In the genomic region with DNA sequence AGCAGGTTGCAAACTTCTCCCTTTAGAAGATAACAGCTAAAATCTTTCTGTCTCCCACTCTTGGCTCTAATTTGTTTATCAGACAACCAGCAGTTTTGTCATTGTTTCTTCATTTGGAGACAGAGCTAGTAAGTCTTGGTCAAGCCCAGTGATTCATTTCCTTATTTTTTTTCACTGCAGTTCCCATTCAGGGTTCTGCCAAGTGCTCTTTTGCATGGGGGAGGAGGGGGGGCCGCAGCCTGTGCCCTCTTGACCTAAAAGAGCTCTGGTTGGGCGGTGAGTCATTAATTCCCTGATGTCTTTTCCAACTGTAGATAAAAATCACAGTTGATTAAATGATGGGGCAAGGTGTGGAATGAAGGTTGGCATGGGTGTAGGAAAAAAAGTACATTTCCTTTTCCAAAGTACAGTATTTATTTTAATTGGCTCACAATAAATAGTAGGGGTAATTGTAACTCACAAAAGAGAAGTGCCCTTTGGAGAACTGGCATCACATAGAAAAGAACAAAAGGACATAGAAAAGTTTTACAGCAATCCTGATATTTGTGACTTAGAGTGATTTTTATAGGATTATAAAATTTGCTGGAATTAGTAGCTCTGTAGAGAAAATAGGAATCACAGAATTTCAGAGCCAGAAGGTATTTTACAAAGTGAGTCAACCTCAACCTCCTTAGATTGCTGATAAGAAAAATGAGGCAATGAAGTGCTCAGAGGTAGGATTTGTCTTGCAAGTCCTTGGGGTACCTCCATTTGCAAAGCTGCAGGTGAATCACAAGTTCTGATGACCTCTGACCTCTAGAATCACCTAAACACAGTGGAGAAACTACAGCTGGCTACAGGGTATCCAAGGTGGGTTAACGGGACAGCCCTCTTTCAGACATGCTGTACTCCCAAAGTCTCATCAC, we compare ENCODE assay signal across 8 cellular contexts.
DNase-seq lines count a peak whose midpoint lies in the region; ATAC-seq and TF ChIP-seq lines count a peak whose summit lies in the region.

No MANE protein-coding gene starts in this region.

- DNase-seq in Ammon's horn (ENCODE audit: low spot score) (peak; percentile 55), LHCN-M2 (ENCODE audit: low read depth) (peak; percentile 97), WTC11 (ENCODE audit: low spot score) (no peak), hepatic stellate cell (ENCODE audit: low spot score) (peak; percentile 72), stomach (peak; percentile 80), H9 (no peak)
- DNase-seq in activated CD4-positive, alpha-beta T cell treated with anti-CD3 and anti-CD28 coated beads, Interleukin-2, amount 10 ng/mL, durations not matched to agents 7 days and 5 days, result no peak

- peaks cover 8% of the 10 kb centered on the region; the same call in 1 of the 2 replicates for H3K9me3 Mint-ChIP-seq in WTC11
- no peaks in the 10 kb centered on the region for H3K9me3 Mint-ChIP-seq in activated CD4-positive, alpha-beta T cell treated with anti-CD3 and anti-CD28 coated beads, Interleukin-2, amount 10 ng/mL, durations not matched to agents 7 days and 5 days
- H3K9me3 Mint-ChIP-seq in H9, result no peaks in the 10 kb centered on the region

- H3K4me2 ChIP-seq in H9 (ENCODE audit: insufficient read depth, insufficient read length, low read length), result no peak overlapping the region

- no peak for TF ChIP-seq POLR2A in stomach (IDR thresholded peaks at IDR 0.05)

- TF ChIP-seq CTCF in WTC11 (IDR thresholded peaks at IDR 0.05) (no peak), stomach (IDR thresholded peaks at IDR 0.05) (no peak), H9 (conservative IDR thresholded peaks at IDR 0.05) (no peak)

- POLR2A ChIA-PET in WTC11 (lab: Charles Lee), result no interaction called here
- POLR2A ChIA-PET in activated CD4-positive, alpha-beta T cell treated with anti-CD3 and anti-CD28 coated beads, Interleukin-2, amount 10 ng/mL, durations not matched to agents 7 days and 5 days (lab: Charles Lee), result no interaction called here

- no peak overlapping the region for H4K8ac ChIP-seq in H9 (replicated peaks; ENCODE audit: insufficient read length, low read depth, low read length)

- H2BK15ac ChIP-seq in H9 (ENCODE audit: low read depth, low read length), result no peak overlapping the region

- H3K79me2 ChIP-seq in H9 (ENCODE audit: insufficient read depth, low read length), result no peaks in the 10 kb centered on the region

- H4K20me1 ChIP-seq in H9 (ENCODE audit: control insufficient read depth, insufficient read depth, insufficient read length), result no peaks in the 10 kb centered on the region

- H4K5ac ChIP-seq in H9 (ENCODE audit: insufficient read length, low read depth, low read length), result no peak overlapping the region

- 0 out of 2 replicates have a peak, but pooled peaks cover 3% of the 10 kb centered on the region for H3K36me3 Mint-ChIP-seq in WTC11
- H3K36me3 Mint-ChIP-seq in activated CD4-positive, alpha-beta T cell treated with anti-CD3 and anti-CD28 coated beads, Interleukin-2, amount 10 ng/mL, durations not matched to agents 7 days and 5 days (ENCODE audit: low read depth), result no peaks in the 10 kb centered on the region
- H3K36me3 Mint-ChIP-seq in H9 (ENCODE audit: insufficient read depth in 1 of 3, low read depth in 3 of 3), result no peaks in the 10 kb centered on the region

- no peak overlapping the region for H3K18ac ChIP-seq in H9 (ENCODE audit: insufficient read length, low read depth, low read length)

- H3T11ph ChIP-seq in H9 (ENCODE audit: low read length), result no peak overlapping the region

- no peak overlapping the region for H3K56ac ChIP-seq in H9 (ENCODE audit: insufficient read length, low read depth, low read length)

- peaks cover 30% of the 10 kb centered on the region for H3K4me1 Mint-ChIP-seq in WTC11
- H3K4me1 Mint-ChIP-seq in activated CD4-positive, alpha-beta T cell treated with anti-CD3 and anti-CD28 coated beads, Interleukin-2, amount 10 ng/mL, durations not matched to agents 7 days and 5 days, result peaks cover 7% of the 10 kb centered on the region
- H3K4me1 Mint-ChIP-seq in H9, result peaks cover 29 to 31% of the 10 kb centered on the region in 2 experiments

- no peak overlapping the region for H2BK12ac ChIP-seq in H9 (ENCODE audit: insufficient read length, low read depth, low read length)

- H3K27me3 ChIP-seq in stomach, result no peaks in the 10 kb centered on the region
- no peaks in the 10 kb centered on the region for H3K27me3 ChIP-seq in H9 (ENCODE audit: insufficient read depth, low read length)

- no peak overlapping the region for H4K91ac ChIP-seq in H9 (ENCODE audit: insufficient read length, low read depth, low read length)

- H2AK5ac ChIP-seq in H9 (ENCODE audit: insufficient read length, low read length), result no peak overlapping the region

- intact Hi-C loops in stomach (cut with DNase I; ENCODE audit: low total_unique reads), result no loop called here

- no peak overlapping the region for H3K9ac ChIP-seq in H9 (ENCODE audit: extremely low read depth, insufficient read length, low read length)

- H2BK20ac ChIP-seq in H9 (ENCODE audit: low read depth, low read length, poor library complexity, severe bottlenecking), result no peak overlapping the region

- CTCF ChIA-PET in WTC11 (lab: Charles Lee), result interaction anchor here (3.3 kb wide), 1 partner anchor 11 kb away, joined by 20 read pairs; no protein-coding TSS in a partner anchor
- CTCF ChIA-PET in activated CD4-positive, alpha-beta T cell treated with anti-CD3 and anti-CD28 coated beads, Interleukin-2, amount 10 ng/mL, durations not matched to agents 7 days and 5 days (lab: Charles Lee), result interaction anchor here (0.6 to 0.9 kb wide), 2 partner anchors 12 to 31 kb away, joined by 3 read pairs; no protein-coding TSS in a partner anchor

- H3K27me3 Mint-ChIP-seq in WTC11 (ENCODE audit: low read depth) (no peaks in the 10 kb centered on the region), H9 (ENCODE audit: low read depth) (no peaks in the 10 kb centered on the region)
- peaks cover 3% of the 10 kb centered on the region for H3K27me3 Mint-ChIP-seq in activated CD4-positive, alpha-beta T cell treated with anti-CD3 and anti-CD28 coated beads, Interleukin-2, amount 10 ng/mL, durations not matched to agents 7 days and 5 days

- H2BK120ac ChIP-seq in H9 (ENCODE audit: low read depth, low read length, poor library complexity, severe bottlenecking), result no peak overlapping the region

- H3K14ac ChIP-seq in H9 (ENCODE audit: insufficient read depth, low read length), result no peak overlapping the region

- H3K4me3 Mint-ChIP-seq in WTC11 (no peak overlapping the region), H9 (no peak overlapping the region)
- no peak overlapping the region for H3K4me3 Mint-ChIP-seq in activated CD4-positive, alpha-beta T cell treated with anti-CD3 and anti-CD28 coated beads, Interleukin-2, amount 10 ng/mL, durations not matched to agents 7 days and 5 days

- H2AFZ ChIP-seq in H9 (ENCODE audit: low read length), result no peak overlapping the region

- no peak overlapping the region for H3K4ac ChIP-seq in H9 (ENCODE audit: low read depth, low read length)

- no peak for TF ChIP-seq EP300 in stomach (IDR thresholded peaks at IDR 0.05)

- no peak overlapping the region for H3K27ac Mint-ChIP-seq in WTC11
- H3K27ac Mint-ChIP-seq in activated CD4-positive, alpha-beta T cell treated with anti-CD3 and anti-CD28 coated beads, Interleukin-2, amount 10 ng/mL, durations not matched to agents 7 days and 5 days, result no peak overlapping the region
- H3K27ac Mint-ChIP-seq in H9, result no peak overlapping the region

- H3K36me3 ChIP-seq in stomach, result no peaks in the 10 kb centered on the region

- H3K9me3 ChIP-seq in stomach (no peaks in the 10 kb centered on the region), H9 (ENCODE audit: control insufficient read depth, low read depth, low read length) (no peaks in the 10 kb centered on the region)

- WGBS in stomach, 5 donors, result 19 to 29% (median 25%) methylated on average over 3 of the region's 3 CpGs
- WGBS in H9 (ENCODE audit: extremely low coverage, insufficient read length, low lambda C conversion rate), result no CpG with 5 or more reads among the region's 3 CpGs

- no peaks in the 10 kb centered on the region for H3K79me1 ChIP-seq in H9 (ENCODE audit: insufficient read depth, low read depth, low read length, poor library complexity, severe bottlenecking)

- no peak overlapping the region for H2BK5ac ChIP-seq in H9 (ENCODE audit: insufficient read length, low read length)

- H3K4me1 ChIP-seq in stomach (peaks cover 29 to 58% (median 43%) of the 10 kb centered on the region in 4 donors), H9 (ENCODE audit: insufficient read depth, low read length) (peaks cover 3% of the 10 kb centered on the region; the same call in 1 of the 2 replicates)

- H3K23me2 ChIP-seq in H9 (ENCODE audit: insufficient read length, low read depth, low read length, poor library complexity, severe bottlenecking), result no peaks in the 10 kb centered on the region

- H3K27ac ChIP-seq in stomach (peak overlapping the region; percentile 50 to 73 (median 58)), H9 (ENCODE audit: insufficient read length, low read depth, low read length) (no peak overlapping the region)

- H3K23ac ChIP-seq in H9 (ENCODE audit: insufficient read length, low read depth, low read length), result no peak overlapping the region

- ATAC-seq in WTC11 (peak; percentile 46), HG03039 (IDR thresholded peaks at IDR 0.05; ENCODE audit: unreplicated experiment) (no peak)

- H3K4me3 ChIP-seq in stomach, result no peak overlapping the region

TF ChIP-seq in WTC11, 78 proteins besides CTCF, POLR2A, EP300 and RAD21 (continues in another document):
- TF ChIP-seq, protein P1, sequence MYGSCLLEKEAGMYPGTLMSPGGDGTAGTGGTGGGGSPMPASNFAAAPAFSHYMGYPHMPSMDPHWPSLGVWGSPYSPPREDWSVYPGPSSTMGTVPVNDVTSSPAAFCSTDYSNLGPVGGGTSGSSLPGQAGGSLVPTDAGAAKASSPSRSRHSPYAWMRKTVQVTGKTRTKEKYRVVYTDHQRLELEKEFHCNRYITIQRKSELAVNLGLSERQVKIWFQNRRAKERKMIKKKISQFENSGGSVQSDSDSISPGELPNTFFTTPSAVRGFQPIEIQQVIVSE (CRISPR knock-in tag; IDR thresholded peaks at IDR 0.05; ENCODE audit: borderline replicate concordance), result no peak
- TF ChIP-seq GRHL2 (CRISPR knock-in tag; IDR thresholded peaks at IDR 0.05; ENCODE audit: insufficient replicate concordance, severe bottlenecking), result no peak
- no peak for TF ChIP-seq SP1 (CRISPR knock-in tag; conservative IDR thresholded peaks at IDR 0.05)
- TF ChIP-seq TCF7 (CRISPR knock-in tag; IDR thresholded peaks at IDR 0.05; ENCODE audit: low read depth), result no peak

Comparison
In these comparisons a context has a peak if more than half of its experiments do, and no peak if none do; other contexts are left out.
1. DNase-seq: peak in Ammon's horn (single experiment), LHCN-M2 (single experiment), hepatic stellate cell (single experiment) and stomach (single experiment); none in WTC11 (single experiment), activated CD4-positive, alpha-beta T cell treated with anti-CD3 and anti-CD28 coated beads, Interleukin-2, amount 10 ng/mL, durations not matched to agents 7 days and 5 days (single experiment) and H9 (single experiment).